Comparison of ENCODE assay signal across 11 cellular contexts in genomic region chr4:164716901-164717300, GRCh38. TPM values are rescaled to one million over a fixed set of nuclear protein-coding genes. Genes with fewer than 3 reads are reported as not detected.
DNase-seq lines count a peak whose midpoint lies in the region; ATAC-seq, FAIRE-seq and TF ChIP-seq lines count a peak whose summit lies in the region.
"Had no signal": no experiment of that assay in that cellular context is flagged by ENCODE, and none has a peak within 500 bp of the region (broad histone marks: within the 10 kb centered on the region; RNA-seq: fewer than 3 reads in every experiment).

No MANE protein-coding gene starts in this region.

- intact Hi-C loops in dorsolateral prefrontal cortex (cut with DNase I) (no loop called here), gastrocnemius medialis (cut with DNase I; ENCODE audit: low total_unique reads) (no loop called here)

- no peaks in the 10 kb centered on the region for H3K9me3 ChIP-seq in gastrocnemius medialis
- H3K9me3 ChIP-seq: suprapubic skin had no signal

- peak; percentile 7 for DNase-seq in HuH-7 (ENCODE audit: low spot score)
- DNase-seq in dorsolateral prefrontal cortex = no peak
- peak in 1 of 2 donors; percentile 14 for DNase-seq in gastrocnemius medialis
- no peak for DNase-seq in DMS153 (lab: John Stamatoyannopoulos, UW)
- DNase-seq in GM12892 (ENCODE audit: insufficient read length) = no peak
- DNase-seq: stimulated activated CD4-positive, alpha-beta T cell treated with anti-CD3 and anti-CD28 coated beads, Interleukin-15, amount 100 ng/mL, for 24 hours had no signal

- no peak for FAIRE-seq in GM12892 (lab: Jason Lieb, UNC)

- in situ Hi-C loops in gastrocnemius medialis (cut with MboI; ENCODE audit: low sequenced_read_pairs in 4 of 4) = no loop called here

- TF ChIP-seq CTCF in dorsolateral prefrontal cortex (IDR thresholded peaks at IDR 0.05 in 54 of 56, conservative IDR thresholded peaks at IDR 0.05 in 2 of 56; ENCODE audit: low read depth in 1 of 56, partially characterized antibody in 56 of 56) (peak in 32 of 56 donors; percentile 10 to 51 (median 25)), gastrocnemius medialis (IDR thresholded peaks at IDR 0.05 in 4 of 5, conservative IDR thresholded peaks at IDR 0.05 in 1 of 5) (peak in 1 of 5 experiments; percentile 21)

- no peaks in the 10 kb centered on the region for H3K36me3 ChIP-seq in gastrocnemius medialis
- H3K36me3 ChIP-seq: suprapubic skin had no signal

- H3K4me1 ChIP-seq in gastrocnemius medialis = no peaks in the 10 kb centered on the region
- H3K4me1 ChIP-seq: suprapubic skin had no signal

- peak; percentile 67 for ATAC-seq in GM19351 (IDR thresholded peaks at IDR 0.05; ENCODE audit: unreplicated experiment)
- peak; percentile 82 to 90 for ATAC-seq in gastrocnemius medialis
- no peak for ATAC-seq in GM21447 (IDR thresholded peaks at IDR 0.05; ENCODE audit: unreplicated experiment)

- no peak overlapping the region for H3K4me3 ChIP-seq in dorsolateral prefrontal cortex
- H3K4me3 ChIP-seq in gastrocnemius medialis = no peak overlapping the region
- H3K4me3 ChIP-seq: coronary artery, suprapubic skin had no signal

- H3K27ac ChIP-seq in dorsolateral prefrontal cortex = no peak overlapping the region
- no peak overlapping the region for H3K27ac ChIP-seq in gastrocnemius medialis
- H3K27ac ChIP-seq: coronary artery, suprapubic skin had no signal

- no peak for TF ChIP-seq POLR2A in gastrocnemius medialis (IDR thresholded peaks at IDR 0.05)
- TF ChIP-seq POLR2A in GM12892 (IDR thresholded peaks at IDR 0.05; ENCODE audit: low read depth, low read length) = no peak

- H3K27me3 ChIP-seq in dorsolateral prefrontal cortex (peaks cover 0 to 8% (median 0%) of the 10 kb centered on the region in 45 donors), gastrocnemius medialis (no peaks in the 10 kb centered on the region)
- H3K27me3 ChIP-seq: suprapubic skin had no signal

RNA-seq across cellular contexts. Expression of gene SMIM31, which starts 37.0 kb away (rescaled TPM):
- total RNA-seq in dorsolateral prefrontal cortex (not detected), gastrocnemius medialis (not detected)
- not detected for polyA plus RNA-seq in GM12892 (2012; ENCODE audit: missing spikeins)
- total RNA-seq: activated CD8-positive, alpha-beta memory T cell treated with anti-CD3 and anti-CD28 coated beads for 36 hours; suprapubic skin had no signal
